Comparison of ENCODE assay signal across 1 cellular context in genomic region chr19:33040994-33041827, GRCh38.
TF ChIP-seq lines count a peak whose summit lies in the region.

No MANE protein-coding gene starts in this region.

TF ChIP-seq in HepG2, 621 proteins besides CTCF, POLR2A, EP300 and RAD21 (continued from another document and continues in another):
- TF ChIP-seq, protein P1, sequence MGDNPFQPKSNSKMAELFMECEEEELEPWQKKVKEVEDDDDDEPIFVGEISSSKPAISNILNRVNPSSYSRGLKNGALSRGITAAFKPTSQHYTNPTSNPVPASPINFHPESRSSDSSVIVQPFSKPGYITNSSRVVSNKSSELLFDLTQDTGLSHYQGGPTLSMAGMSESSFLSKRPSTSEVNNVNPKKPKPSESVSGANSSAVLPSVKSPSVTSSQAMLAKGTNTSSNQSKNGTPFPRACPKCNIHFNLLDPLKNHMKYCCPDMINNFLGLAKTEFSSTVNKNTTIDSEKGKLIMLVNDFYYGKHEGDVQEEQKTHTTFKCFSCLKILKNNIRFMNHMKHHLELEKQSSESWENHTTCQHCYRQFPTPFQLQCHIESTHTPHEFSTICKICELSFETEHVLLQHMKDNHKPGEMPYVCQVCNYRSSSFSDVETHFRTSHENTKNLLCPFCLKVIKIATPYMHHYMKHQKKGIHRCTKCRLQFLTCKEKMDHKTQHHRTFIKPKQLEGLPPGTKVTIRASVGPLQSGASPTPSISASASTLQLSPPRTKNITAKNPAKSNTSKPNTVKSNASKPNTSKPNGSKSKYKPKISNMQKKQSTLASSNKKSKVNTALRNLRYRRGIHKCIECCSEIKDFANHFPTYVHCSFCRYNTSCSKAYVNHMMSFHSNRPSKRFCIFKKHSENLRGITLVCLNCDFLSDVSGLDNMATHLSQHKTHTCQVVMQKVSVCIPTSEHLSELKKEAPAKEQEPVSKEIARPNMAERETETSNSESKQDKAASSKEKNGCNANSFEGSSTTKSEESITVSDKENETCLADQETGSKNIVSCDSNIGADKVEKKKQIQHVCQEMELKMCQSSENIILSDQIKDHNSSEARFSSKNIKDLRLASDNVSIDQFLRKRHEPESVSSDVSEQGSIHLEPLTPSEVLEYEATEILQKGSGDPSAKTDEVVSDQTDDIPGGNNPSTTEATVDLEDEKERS (CRISPR knock-in tag; IDR thresholded peaks at IDR 0.05) = peak; percentile 80
- TF ChIP-seq, protein P2, sequence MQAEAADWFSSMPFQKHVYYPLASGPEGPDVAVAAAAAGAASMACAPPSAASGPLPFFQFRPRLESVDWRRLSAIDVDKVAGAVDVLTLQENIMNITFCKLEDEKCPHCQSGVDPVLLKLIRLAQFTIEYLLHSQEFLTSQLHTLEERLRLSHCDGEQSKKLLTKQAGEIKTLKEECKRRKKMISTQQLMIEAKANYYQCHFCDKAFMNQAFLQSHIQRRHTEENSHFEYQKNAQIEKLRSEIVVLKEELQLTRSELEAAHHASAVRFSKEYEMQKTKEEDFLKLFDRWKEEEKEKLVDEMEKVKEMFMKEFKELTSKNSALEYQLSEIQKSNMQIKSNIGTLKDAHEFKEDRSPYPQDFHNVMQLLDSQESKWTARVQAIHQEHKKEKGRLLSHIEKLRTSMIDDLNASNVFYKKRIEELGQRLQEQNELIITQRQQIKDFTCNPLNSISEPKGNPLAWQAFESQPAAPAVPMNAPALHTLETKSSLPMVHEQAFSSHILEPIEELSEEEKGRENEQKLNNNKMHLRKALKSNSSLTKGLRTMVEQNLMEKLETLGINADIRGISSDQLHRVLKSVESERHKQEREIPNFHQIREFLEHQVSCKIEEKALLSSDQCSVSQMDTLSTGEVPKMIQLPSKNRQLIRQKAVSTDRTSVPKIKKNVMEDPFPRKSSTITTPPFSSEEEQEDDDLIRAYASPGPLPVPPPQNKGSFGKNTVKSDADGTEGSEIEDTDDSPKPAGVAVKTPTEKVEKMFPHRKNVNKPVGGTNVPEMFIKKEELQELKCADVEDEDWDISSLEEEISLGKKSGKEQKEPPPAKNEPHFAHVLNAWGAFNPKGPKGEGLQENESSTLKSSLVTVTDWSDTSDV (CRISPR knock-in tag; IDR thresholded peaks at IDR 0.05) = no peak
- no peak for TF ChIP-seq FOXA1 (IDR thresholded peaks at IDR 0.05)
- peak; percentile 60 for TF ChIP-seq FOXA1 (CRISPR knock-in tag; IDR thresholded peaks at IDR 0.05)
- peak; percentile 77; the same call in 1 of the 2 replicates for TF ChIP-seq ZNF230 (CRISPR knock-in tag; IDR thresholded peaks at IDR 0.05)
- no peak; the same call in 1 of the 2 replicates for TF ChIP-seq ZNF768 (CRISPR knock-in tag; IDR thresholded peaks at IDR 0.05)
- peak; percentile 30; the same call in 1 of the 2 replicates for TF ChIP-seq CEBPB (IDR thresholded peaks at IDR 0.05; ENCODE audit: borderline replicate concordance, low read depth, low read length)
- peak; percentile 67; the same call in 1 of the 2 replicates for TF ChIP-seq FOXJ3 (CRISPR knock-in tag; IDR thresholded peaks at IDR 0.05; ENCODE audit: borderline replicate concordance)
- TF ChIP-seq HNRNPUL1 (IDR thresholded peaks at IDR 0.05; ENCODE audit: low read depth, low read length) = peak; percentile 86
- TF ChIP-seq HDAC1 (CRISPR knock-in tag; IDR thresholded peaks at IDR 0.05) = peak; percentile 75
- peak; percentile 17; the same call in 1 of the 2 replicates for TF ChIP-seq ZBTB26 (CRISPR knock-in tag; IDR thresholded peaks at IDR 0.05; ENCODE audit: borderline replicate concordance)
- TF ChIP-seq, protein P3, sequence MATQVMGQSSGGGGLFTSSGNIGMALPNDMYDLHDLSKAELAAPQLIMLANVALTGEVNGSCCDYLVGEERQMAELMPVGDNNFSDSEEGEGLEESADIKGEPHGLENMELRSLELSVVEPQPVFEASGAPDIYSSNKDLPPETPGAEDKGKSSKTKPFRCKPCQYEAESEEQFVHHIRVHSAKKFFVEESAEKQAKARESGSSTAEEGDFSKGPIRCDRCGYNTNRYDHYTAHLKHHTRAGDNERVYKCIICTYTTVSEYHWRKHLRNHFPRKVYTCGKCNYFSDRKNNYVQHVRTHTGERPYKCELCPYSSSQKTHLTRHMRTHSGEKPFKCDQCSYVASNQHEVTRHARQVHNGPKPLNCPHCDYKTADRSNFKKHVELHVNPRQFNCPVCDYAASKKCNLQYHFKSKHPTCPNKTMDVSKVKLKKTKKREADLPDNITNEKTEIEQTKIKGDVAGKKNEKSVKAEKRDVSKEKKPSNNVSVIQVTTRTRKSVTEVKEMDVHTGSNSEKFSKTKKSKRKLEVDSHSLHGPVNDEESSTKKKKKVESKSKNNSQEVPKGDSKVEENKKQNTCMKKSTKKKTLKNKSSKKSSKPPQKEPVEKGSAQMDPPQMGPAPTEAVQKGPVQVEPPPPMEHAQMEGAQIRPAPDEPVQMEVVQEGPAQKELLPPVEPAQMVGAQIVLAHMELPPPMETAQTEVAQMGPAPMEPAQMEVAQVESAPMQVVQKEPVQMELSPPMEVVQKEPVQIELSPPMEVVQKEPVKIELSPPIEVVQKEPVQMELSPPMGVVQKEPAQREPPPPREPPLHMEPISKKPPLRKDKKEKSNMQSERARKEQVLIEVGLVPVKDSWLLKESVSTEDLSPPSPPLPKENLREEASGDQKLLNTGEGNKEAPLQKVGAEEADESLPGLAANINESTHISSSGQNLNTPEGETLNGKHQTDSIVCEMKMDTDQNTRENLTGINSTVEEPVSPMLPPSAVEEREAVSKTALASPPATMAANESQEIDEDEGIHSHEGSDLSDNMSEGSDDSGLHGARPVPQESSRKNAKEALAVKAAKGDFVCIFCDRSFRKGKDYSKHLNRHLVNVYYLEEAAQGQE (IDR thresholded peaks at IDR 0.05; ENCODE audit: borderline replicate concordance in 1 of 2, low read depth in 1 of 2, low read length in 2 of 2) = peak in 1 of 2 experiments; percentile 50; a peak in 1 of 4 replicates
- TF ChIP-seq SOX5 (CRISPR knock-in tag; IDR thresholded peaks at IDR 0.05; ENCODE audit: borderline replicate concordance) = peak; percentile 96
- TF ChIP-seq GABPB1 (CRISPR knock-in tag; IDR thresholded peaks at IDR 0.05) = peak; percentile 41; the same call in 1 of the 2 replicates
- 0 out of 2 replicates have a peak, but pooled peaks have one; percentile 44 for TF ChIP-seq SNAPC4 (CRISPR knock-in tag; IDR thresholded peaks at IDR 0.05)
- TF ChIP-seq, protein P4, sequence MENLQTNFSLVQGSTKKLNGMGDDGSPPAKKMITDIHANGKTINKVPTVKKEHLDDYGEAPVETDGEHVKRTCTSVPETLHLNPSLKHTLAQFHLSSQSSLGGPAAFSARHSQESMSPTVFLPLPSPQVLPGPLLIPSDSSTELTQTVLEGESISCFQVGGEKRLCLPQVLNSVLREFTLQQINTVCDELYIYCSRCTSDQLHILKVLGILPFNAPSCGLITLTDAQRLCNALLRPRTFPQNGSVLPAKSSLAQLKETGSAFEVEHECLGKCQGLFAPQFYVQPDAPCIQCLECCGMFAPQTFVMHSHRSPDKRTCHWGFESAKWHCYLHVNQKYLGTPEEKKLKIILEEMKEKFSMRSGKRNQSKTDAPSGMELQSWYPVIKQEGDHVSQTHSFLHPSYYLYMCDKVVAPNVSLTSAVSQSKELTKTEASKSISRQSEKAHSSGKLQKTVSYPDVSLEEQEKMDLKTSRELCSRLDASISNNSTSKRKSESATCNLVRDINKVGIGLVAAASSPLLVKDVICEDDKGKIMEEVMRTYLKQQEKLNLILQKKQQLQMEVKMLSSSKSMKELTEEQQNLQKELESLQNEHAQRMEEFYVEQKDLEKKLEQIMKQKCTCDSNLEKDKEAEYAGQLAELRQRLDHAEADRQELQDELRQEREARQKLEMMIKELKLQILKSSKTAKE (CRISPR knock-in tag; IDR thresholded peaks at IDR 0.05; ENCODE audit: borderline replicate concordance) = peak; percentile 68
- TF ChIP-seq LCORL (IDR thresholded peaks at IDR 0.05) = peak; percentile 71; the same call in 1 of the 2 replicates
- TF ChIP-seq LCORL (CRISPR knock-in tag; IDR thresholded peaks at IDR 0.05) = peak; percentile 93
- peak; percentile 91 for TF ChIP-seq MEIS1 (CRISPR knock-in tag; IDR thresholded peaks at IDR 0.05; ENCODE audit: borderline replicate concordance)
- TF ChIP-seq ZMYM3 (CRISPR knock-in tag; IDR thresholded peaks at IDR 0.05) = peak; percentile 77
- TF ChIP-seq, protein P5, sequence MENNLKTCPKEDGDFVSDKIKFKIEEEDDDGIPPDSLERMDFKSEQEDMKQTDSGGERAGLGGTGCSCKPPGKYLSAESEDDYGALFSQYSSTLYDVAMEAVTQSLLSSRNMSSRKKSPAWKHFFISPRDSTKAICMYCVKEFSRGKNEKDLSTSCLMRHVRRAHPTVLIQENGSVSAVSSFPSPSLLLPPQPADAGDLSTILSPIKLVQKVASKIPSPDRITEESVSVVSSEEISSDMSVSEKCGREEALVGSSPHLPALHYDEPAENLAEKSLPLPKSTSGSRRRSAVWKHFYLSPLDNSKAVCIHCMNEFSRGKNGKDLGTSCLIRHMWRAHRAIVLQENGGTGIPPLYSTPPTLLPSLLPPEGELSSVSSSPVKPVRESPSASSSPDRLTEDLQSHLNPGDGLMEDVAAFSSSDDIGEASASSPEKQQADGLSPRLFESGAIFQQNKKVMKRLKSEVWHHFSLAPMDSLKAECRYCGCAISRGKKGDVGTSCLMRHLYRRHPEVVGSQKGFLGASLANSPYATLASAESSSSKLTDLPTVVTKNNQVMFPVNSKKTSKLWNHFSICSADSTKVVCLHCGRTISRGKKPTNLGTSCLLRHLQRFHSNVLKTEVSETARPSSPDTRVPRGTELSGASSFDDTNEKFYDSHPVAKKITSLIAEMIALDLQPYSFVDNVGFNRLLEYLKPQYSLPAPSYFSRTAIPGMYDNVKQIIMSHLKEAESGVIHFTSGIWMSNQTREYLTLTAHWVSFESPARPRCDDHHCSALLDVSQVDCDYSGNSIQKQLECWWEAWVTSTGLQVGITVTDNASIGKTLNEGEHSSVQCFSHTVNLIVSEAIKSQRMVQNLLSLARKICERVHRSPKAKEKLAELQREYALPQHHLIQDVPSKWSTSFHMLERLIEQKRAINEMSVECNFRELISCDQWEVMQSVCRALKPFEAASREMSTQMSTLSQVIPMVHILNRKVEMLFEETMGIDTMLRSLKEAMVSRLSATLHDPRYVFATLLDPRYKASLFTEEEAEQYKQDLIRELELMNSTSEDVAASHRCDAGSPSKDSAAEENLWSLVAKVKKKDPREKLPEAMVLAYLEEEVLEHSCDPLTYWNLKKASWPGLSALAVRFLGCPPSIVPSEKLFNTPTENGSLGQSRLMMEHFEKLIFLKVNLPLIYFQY (CRISPR knock-in tag; IDR thresholded peaks at IDR 0.05; ENCODE audit: borderline replicate concordance) = peak; percentile 15; the same call in 1 of the 2 replicates
- TF ChIP-seq, protein P6, sequence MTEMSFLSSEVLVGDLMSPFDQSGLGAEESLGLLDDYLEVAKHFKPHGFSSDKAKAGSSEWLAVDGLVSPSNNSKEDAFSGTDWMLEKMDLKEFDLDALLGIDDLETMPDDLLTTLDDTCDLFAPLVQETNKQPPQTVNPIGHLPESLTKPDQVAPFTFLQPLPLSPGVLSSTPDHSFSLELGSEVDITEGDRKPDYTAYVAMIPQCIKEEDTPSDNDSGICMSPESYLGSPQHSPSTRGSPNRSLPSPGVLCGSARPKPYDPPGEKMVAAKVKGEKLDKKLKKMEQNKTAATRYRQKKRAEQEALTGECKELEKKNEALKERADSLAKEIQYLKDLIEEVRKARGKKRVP (CRISPR knock-in tag; IDR thresholded peaks at IDR 0.05) = peak in 1 of 2 experiments; percentile 91; a peak in 2 of 4 replicates
- no peak for TF ChIP-seq TCF12 (IDR thresholded peaks at IDR 0.05)
- TF ChIP-seq TCF12 (CRISPR knock-in tag; IDR thresholded peaks at IDR 0.05) = 0 out of 2 replicates have a peak, but pooled peaks have one; percentile 24
- TF ChIP-seq ZFX (CRISPR knock-in tag; IDR thresholded peaks at IDR 0.05; ENCODE audit: low read depth) = peak; percentile 93
- TF ChIP-seq PHF5A (CRISPR knock-in tag; IDR thresholded peaks at IDR 0.05; ENCODE audit: low read depth, unreplicated experiment) = peak; percentile 18
- peak; percentile 82 for TF ChIP-seq FOXA3 (CRISPR knock-in tag; IDR thresholded peaks at IDR 0.05)
- peak; percentile 24; the same call in 1 of the 2 replicates for TF ChIP-seq RBFOX2 (IDR thresholded peaks at IDR 0.05; ENCODE audit: low read depth, low read length)
- TF ChIP-seq GLI4 (CRISPR knock-in tag; IDR thresholded peaks at IDR 0.05; ENCODE audit: borderline replicate concordance) = 0 out of 2 replicates have a peak, but pooled peaks have one; percentile 8
- TF ChIP-seq BCL6 (CRISPR knock-in tag; IDR thresholded peaks at IDR 0.05) = peak; percentile 94
